Comparison of ENCODE assay signal across 8 cellular contexts in genomic region chr17:2396568-2397246, GRCh38. TPM values are rescaled to one million over a fixed set of nuclear protein-coding genes. Genes with fewer than 3 reads are reported as not detected.
DNase-seq lines count a peak whose midpoint lies in the region; ATAC-seq lines count a peak whose summit lies in the region.

No MANE protein-coding gene starts in this region.

- DNase-seq in ELF-1 (ENCODE audit: low read depth, low spot score) = peak; percentile 97
- DNase-seq in KBM-7 = peak; percentile 95
- DNase-seq in T-cell = peak in 14 of 34 experiments; percentile 22 to 57 (median 34)
- peak; percentile 82 to 97 for DNase-seq in T47D (ENCODE audit: low read depth in 1 of 2, low spot score in 1 of 2)
- peak; percentile 79 for DNase-seq in iPS DF 6.9 (ENCODE audit: low read depth, low spot score)
- no peak for DNase-seq in NCI-H524 (lab: John Stamatoyannopoulos, UW)

- H3K36me3 Mint-ChIP-seq in T-cell = no peaks in the 10 kb centered on the region

- H3K27me3 Mint-ChIP-seq in T-cell = no peaks in the 10 kb centered on the region

- H3K9ac ChIP-seq in rectal smooth muscle tissue (ENCODE audit: low read length) = peak overlapping the region; percentile 61

- H3K27ac ChIP-seq in iPS DF 6.9 (ENCODE audit: low read length) (no peak overlapping the region), rectal smooth muscle tissue (ENCODE audit: low read depth, low read length) (peak overlapping the region; percentile 100)

- peak overlapping the region; percentile 39 to 99 (median 54) for H3K4me3 Mint-ChIP-seq in T-cell

- H3K4me1 ChIP-seq in iPS DF 6.9 (ENCODE audit: control insufficient read depth, insufficient read depth, low read length) (peaks cover 21% of the 10 kb centered on the region), rectal smooth muscle tissue (ENCODE audit: control insufficient read depth, insufficient read depth, low read length) (peaks cover 48% of the 10 kb centered on the region)

- no peaks in the 10 kb centered on the region for H3K27me3 ChIP-seq in iPS DF 6.9 (ENCODE audit: control insufficient read depth, insufficient read depth, low read length)
- no peaks in the 10 kb centered on the region for H3K27me3 ChIP-seq in rectal smooth muscle tissue (ENCODE audit: control insufficient read depth, insufficient read depth, low read length)

- peak overlapping the region; percentile 67 to 85 for H3K27ac Mint-ChIP-seq in T-cell

- peak overlapping the region; percentile 16; the same call in 1 of the 2 replicates for H3K4me3 ChIP-seq in iPS DF 6.9 (ENCODE audit: low read length)
- peak overlapping the region; percentile 63 for H3K4me3 ChIP-seq in rectal smooth muscle tissue (ENCODE audit: low read length)

- in situ Hi-C loops in KBM-7 (cut with MboI; ENCODE audit: low pct_unique_long_range_greater_than_20kb, low sequenced_read_pairs) = no loop called here
- in situ Hi-C loops in T47D (cut with HindIII; ENCODE audit: low pct_unique_long_range_greater_than_20kb, low sequenced_read_pairs) = no loop called here

- peaks cover 50 to 63% (median 58%) of the 10 kb centered on the region in 3 donors for H3K4me1 Mint-ChIP-seq in T-cell

- H3K9me3 Mint-ChIP-seq in T-cell = no peaks in the 10 kb centered on the region

- H3K36me3 ChIP-seq in iPS DF 6.9 (ENCODE audit: control insufficient read depth, insufficient read depth, low read length) (no peaks in the 10 kb centered on the region), rectal smooth muscle tissue (ENCODE audit: control insufficient read depth, insufficient read depth, low read length) (no peaks in the 10 kb centered on the region)

- H3K9me3 ChIP-seq in iPS DF 6.9 (ENCODE audit: control insufficient read depth, insufficient read depth, low read length) = no peaks in the 10 kb centered on the region

- WGBS in iPS DF 6.9 (ENCODE audit: insufficient coverage, insufficient read length) = no CpG with 5 or more reads among the region's 34 CpGs

- POLR2A ChIA-PET in T-cell (lab: Charles Lee) = no interaction called here

- CTCF ChIA-PET in T-cell (lab: Charles Lee) = no interaction called here

- no peak for ATAC-seq in T-cell (replicated peaks in 1 of 4)
- ATAC-seq in HG03175 (IDR thresholded peaks at IDR 0.05; ENCODE audit: unreplicated experiment) = no peak

RNA-seq across cellular contexts. Expression of gene MNT, which starts 4.2 kb away (rescaled TPM):
- total RNA-seq in T-cell = 10 to 100 TPM; 43.0 to 97.8 (median 58.2) TPM

RNA-seq across cellular contexts. Expression of gene SGSM2, which starts 59.4 kb away (rescaled TPM):
- total RNA-seq in T-cell = 100 to 1,000 TPM; 124 to 172 (median 160) TPM

Comparison
In these comparisons a context has a peak if more than half of its experiments do, and no peak if none do; other contexts are left out.
1. DNase-seq: peak in ELF-1 (single experiment), KBM-7 (single experiment), T47D (2 of 2) and iPS DF 6.9 (single experiment); none in NCI-H524 (0 of 2).